15 cellular contexts compared by ENCODE assay signal in genomic region chr5:143889986-143890385, GRCh38.
DNase-seq lines count a peak whose midpoint lies in the region; ATAC-seq and TF ChIP-seq lines count a peak whose summit lies in the region.
"Had no signal": no experiment of that assay in that cellular context is flagged by ENCODE, and none has a peak within 500 bp of the region (broad histone marks: within the 10 kb centered on the region; RNA-seq: fewer than 3 reads in every experiment).

No MANE protein-coding gene starts in this region.

- H3K9me3 ChIP-seq in Karpas-422 (ENCODE audit: low read length): no peaks in the 10 kb centered on the region
- H3K9me3 ChIP-seq: ascending aorta, vagina had no signal

- no peak overlapping the region for H3K4me2 ChIP-seq in Karpas-422 (ENCODE audit: low read depth, low read length, poor library complexity, severe bottlenecking)

- no peaks in the 10 kb centered on the region for H3K4me1 ChIP-seq in Karpas-422 (ENCODE audit: low read length)

- H3K27me3 ChIP-seq in Karpas-422 (ENCODE audit: low read length): no peaks in the 10 kb centered on the region
- H3K27me3 ChIP-seq: ascending aorta, vagina had no signal

- H4K20me1 ChIP-seq in Karpas-422 (ENCODE audit: insufficient read depth, low read depth, low read length): no peaks in the 10 kb centered on the region

- H2AFZ ChIP-seq in Karpas-422 (ENCODE audit: low read length): no peak overlapping the region

- H3K4me3 ChIP-seq in choroid plexus epithelial cell (ENCODE audit: low read depth, low read length) (no peak overlapping the region), Karpas-422 (ENCODE audit: low read length) (no peak overlapping the region)
- H3K4me3 ChIP-seq: ascending aorta, vagina had no signal

- H3K9ac ChIP-seq in Karpas-422 (ENCODE audit: low read length): no peak overlapping the region

- no peak overlapping the region for H3K27ac ChIP-seq in Karpas-422 (ENCODE audit: low read length)
- H3K27ac ChIP-seq: ascending aorta, vagina had no signal

- DNase-seq in DMS79 (lab: John Stamatoyannopoulos, UW) (peak; percentile 45), NCI-H1436 treated with DMSO at 0.1 percent for 48 hours (lab: John Stamatoyannopoulos, UW) (peak; percentile 47), choroid plexus epithelial cell (ENCODE audit: low read depth) (peak; percentile 89), non-pigmented ciliary epithelial cell (ENCODE audit: low read depth) (peak; percentile 40), Karpas-422 (no peak)
- DNase-seq: activated CD4-positive, alpha-beta T cell treated with anti-CD3 and anti-CD28 coated beads, Interleukin-2, amount 10 ng/mL, durations not matched to agents 7 days and 5 days; GF-D8; naive thymus-derived CD4-positive, alpha-beta T cell; RPMI8226; stimulated activated CD4-positive, alpha-beta T cell treated with anti-CD3 and anti-CD28 coated beads, Interleukin-4, amount 100 ng/mL, for 1 hour had no signal

- no peak for ATAC-seq in GM19467 (IDR thresholded peaks at IDR 0.05; ENCODE audit: unreplicated experiment)
- ATAC-seq in GM18498 (IDR thresholded peaks at IDR 0.05; ENCODE audit: unreplicated experiment): no peak
- ATAC-seq in HG02610 (IDR thresholded peaks at IDR 0.05; ENCODE audit: unreplicated experiment): no peak
- ATAC-seq: naive thymus-derived CD4-positive, alpha-beta T cell had no signal

- no peak for TF ChIP-seq CTCF in choroid plexus epithelial cell (conservative IDR thresholded peaks at IDR 0.05; ENCODE audit: low read depth, low read length)

- no peaks in the 10 kb centered on the region for H3K36me3 ChIP-seq in Karpas-422 (ENCODE audit: insufficient read depth, low read length)
- H3K36me3 ChIP-seq: ascending aorta, vagina had no signal

- H3K9me2 ChIP-seq in Karpas-422 (replicated peaks; ENCODE audit: insufficient read depth, low read length): no peaks in the 10 kb centered on the region

- H3K79me2 ChIP-seq in Karpas-422 (ENCODE audit: low read length): no peaks in the 10 kb centered on the region
